Comparison of ENCODE assay signal across 8 cellular contexts in the genomic region with DNA sequence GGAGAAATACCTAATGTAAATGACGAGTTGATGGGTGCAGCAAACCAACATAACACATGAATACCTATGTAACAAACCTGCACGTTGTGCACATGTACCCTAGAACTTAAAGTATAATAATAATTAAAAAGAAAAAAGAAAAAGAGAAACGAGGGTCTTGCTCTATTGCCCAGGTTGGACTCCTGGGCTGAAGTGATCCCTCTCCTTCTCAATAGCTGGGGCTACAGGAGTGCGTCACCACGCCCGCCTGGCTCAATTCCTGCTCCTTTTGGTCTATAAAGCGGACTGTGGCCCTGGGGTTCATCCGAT. TPM values are rescaled to one million over a fixed set of nuclear protein-coding genes. Genes with fewer than 3 reads are reported as not detected.
DNase-seq lines count a peak whose midpoint lies in the region; ATAC-seq and TF ChIP-seq lines count a peak whose summit lies in the region.

No MANE protein-coding gene starts in this region.

- DNase-seq in Right ventricle myocardium inferior (ENCODE audit: missing footprints): no peak
- no peak for DNase-seq in cardiac septum (ENCODE audit: low spot score)
- no peak for DNase-seq in chondrocyte (ENCODE audit: low spot score)
- peak; percentile 92 for DNase-seq in mesenteric fat pad (ENCODE audit: low spot score)
- DNase-seq in NCI-H146 treated with DMSO at 0.1 percent for 48 hours (lab: John Stamatoyannopoulos, UW; ENCODE audit: unreplicated experiment): no peak

- H3K4me3 Mint-ChIP-seq in chondrocyte (ENCODE audit: unreplicated experiment): peak overlapping the region; percentile 84

- peak; percentile 60 for ATAC-seq in Right ventricle myocardium inferior
- no peak for ATAC-seq in HG03135 (IDR thresholded peaks at IDR 0.05; ENCODE audit: unreplicated experiment)
- no peak for ATAC-seq in HG03457 (IDR thresholded peaks at IDR 0.05; ENCODE audit: unreplicated experiment)
- no peak for ATAC-seq in HG02759 (IDR thresholded peaks at IDR 0.05; ENCODE audit: unreplicated experiment)

- intact Hi-C loops in Right ventricle myocardium inferior (cut with DNase I) (no loop called here), cardiac septum (cut with DNase I) (no loop called here)

- no peak for TF ChIP-seq CTCF in chondrocyte (IDR thresholded peaks at IDR 0.05)

- H3K4me1 Mint-ChIP-seq in chondrocyte (ENCODE audit: low read depth): peaks cover 38% of the 10 kb centered on the region

- peaks cover 8% of the 10 kb centered on the region for H3K36me3 Mint-ChIP-seq in chondrocyte (ENCODE audit: low read depth)

- no peaks in the 10 kb centered on the region for H3K27me3 Mint-ChIP-seq in chondrocyte (ENCODE audit: low read depth)

- peaks cover 4% of the 10 kb centered on the region for H3K9me3 Mint-ChIP-seq in chondrocyte (ENCODE audit: low read depth)

- peak overlapping the region; percentile 97 for H3K27ac Mint-ChIP-seq in chondrocyte (ENCODE audit: unreplicated experiment)

RNA-seq across cellular contexts. Expression of a gene that starts 0.5 kb away (rescaled TPM):
- total RNA-seq in Right ventricle myocardium inferior (31.4 TPM), cardiac septum (33.0 TPM), chondrocyte (43.6 to 64.3 TPM (median 45.8 TPM) in 3 replicates), mesenteric fat pad (34.6 TPM)

RNA-seq across cellular contexts. Expression of a gene that starts 35.0 kb away (rescaled TPM):
- total RNA-seq in Right ventricle myocardium inferior (not detected), cardiac septum (not detected), chondrocyte (not detected in 3 replicates), mesenteric fat pad (not detected)

RNA-seq across cellular contexts. Expression of a gene that starts 50.4 kb away (rescaled TPM):
- total RNA-seq in Right ventricle myocardium inferior: 155 TPM
- 67.8 TPM for total RNA-seq in cardiac septum
- 1.2 to 1.9 TPM (median 1.7 TPM) in 3 replicates for total RNA-seq in chondrocyte
- total RNA-seq in mesenteric fat pad: 2.5 TPM

RNA-seq across cellular contexts. Expression of a gene that starts 58.5 kb away (rescaled TPM):
- total RNA-seq in Right ventricle myocardium inferior: 0.54 TPM
- 0.32 TPM for total RNA-seq in cardiac septum
- total RNA-seq in chondrocyte: 0.75 TPM in 1 of 3 replicates, not detected in the others
- total RNA-seq in mesenteric fat pad: not detected

Comparison
In these comparisons a context has a peak if more than half of its experiments do, and no peak if none do; other contexts are left out.
1. RNA of a gene that starts 50.4 kb away (total RNA-seq): 155 TPM in Right ventricle myocardium inferior (single experiment) and 67.8 TPM in cardiac septum (single experiment); 2.5 TPM in mesenteric fat pad (single experiment) and 1.2 to 1.9 TPM in chondrocyte; every median in the first group is over 10 times any median in the second.